Comparison of ENCODE assay signal across 21 cellular contexts in the genomic region with DNA sequence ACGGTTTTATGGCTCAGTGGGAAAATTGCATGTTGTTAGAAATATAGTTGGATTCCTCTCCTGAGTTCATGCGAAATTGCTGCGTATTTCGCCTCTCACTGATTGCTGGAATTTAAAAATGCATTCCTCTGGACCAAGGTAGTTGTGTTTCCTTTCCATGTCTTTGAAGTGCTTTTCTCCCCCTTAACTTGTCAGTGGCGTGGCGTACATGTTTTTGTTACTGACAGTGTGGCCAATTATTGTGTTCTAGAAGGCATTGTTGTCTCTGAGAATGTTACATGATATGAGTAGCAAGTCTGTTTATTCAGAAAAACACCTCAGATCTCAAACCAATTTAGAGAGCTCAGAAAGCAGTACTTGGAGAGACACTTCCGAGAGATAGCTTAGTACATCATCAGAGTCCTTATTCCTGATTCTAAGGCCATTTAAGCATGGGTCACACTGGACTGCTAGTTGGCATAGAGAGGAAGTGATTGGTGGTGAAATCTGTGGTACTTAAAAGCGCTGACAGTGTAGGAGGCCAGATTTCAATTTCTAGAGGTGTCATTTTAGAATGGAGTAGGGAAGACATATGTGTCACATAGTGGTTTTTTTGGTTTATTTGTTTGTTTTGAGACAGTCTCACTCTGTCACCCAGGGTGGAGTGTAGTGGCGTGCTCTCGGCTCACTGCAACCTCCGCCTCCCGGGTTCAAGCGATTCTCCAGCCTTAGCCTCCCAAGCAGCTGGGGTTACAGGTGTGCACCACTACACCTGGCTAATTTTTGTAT.
A peak's percentile ranks its signal among the peaks of the same experiment; 100 is the strongest.
DNase-seq lines count a peak whose midpoint lies in the region; ATAC-seq, FAIRE-seq and TF ChIP-seq lines count a peak whose summit lies in the region.
"Had no signal": no experiment of that assay in that cellular context is flagged by ENCODE, and none has a peak within 500 bp of the region (broad histone marks: within the 10 kb centered on the region; RNA-seq: fewer than 3 reads in every experiment).

No MANE protein-coding gene starts in this region.

- H3K4me3 Mint-ChIP-seq in mesothelial cell of epicardium = no peak overlapping the region
- H3K4me3 Mint-ChIP-seq: CD4-positive, alpha-beta T cell had no signal

- ATAC-seq in Right ventricle myocardium inferior (no peak), GM18517 (IDR thresholded peaks at IDR 0.05; ENCODE audit: unreplicated experiment) (no peak), HG03378 (IDR thresholded peaks at IDR 0.05; ENCODE audit: unreplicated experiment) (no peak)
- ATAC-seq: A549, Panc1 had no signal

- H3K9me3 Mint-ChIP-seq in mesothelial cell of epicardium = peaks cover 4% of the 10 kb centered on the region
- H3K9me3 Mint-ChIP-seq: CD4-positive, alpha-beta T cell had no signal

- TF ChIP-seq CTCF in left ventricle myocardium inferior (IDR thresholded peaks at IDR 0.05; ENCODE audit: borderline replicate concordance) (no peak), bronchial epithelial cell (IDR thresholded peaks at IDR 0.05; ENCODE audit: insufficient read depth, low read length, severe bottlenecking) (no peak), mesothelial cell of epicardium (IDR thresholded peaks at IDR 0.05; ENCODE audit: unreplicated experiment) (no peak)

- H3K36me3 Mint-ChIP-seq in mesothelial cell of epicardium = no peaks in the 10 kb centered on the region

- peak; percentile 50 for FAIRE-seq in bronchial epithelial cell (lab: Jason Lieb, UNC)
- FAIRE-seq: A549, D721Med had no signal

- H3K4me1 ChIP-seq in left ventricle myocardium inferior = peaks cover 100% of the 10 kb centered on the region
- H3K4me1 ChIP-seq: A549; BLaER1 treated with 17β-estradiol and CSF1 and Interleukin-3, amounts not matched to agents 10 nM and 100 nM had no signal

- H3K27ac ChIP-seq in left ventricle myocardium inferior (replicated peaks) = peak overlapping the region; percentile 57
- H3K27ac ChIP-seq: A549; BLaER1 treated with 17β-estradiol and CSF1 and Interleukin-3, amounts not matched to agents 10 nM and 100 nM; RWPE1; SK-N-MC had no signal

- H3K36me3 ChIP-seq in left ventricle myocardium inferior = no peaks in the 10 kb centered on the region
- no peaks in the 10 kb centered on the region for H3K36me3 ChIP-seq in bronchial epithelial cell (ENCODE audit: control insufficient read depth, insufficient read depth, low read length)
- H3K36me3 ChIP-seq: BLaER1 treated with 17β-estradiol and CSF1 and Interleukin-3, amounts not matched to agents 10 nM and 100 nM had no signal

- intact Hi-C loops in left ventricle myocardium inferior (cut with micrococcal nuclease) = no loop called here
- intact Hi-C loops in Right ventricle myocardium inferior (cut with DNase I) = no loop called here

- no peaks in the 10 kb centered on the region for H3K27me3 Mint-ChIP-seq in mesothelial cell of epicardium (ENCODE audit: low read depth)
- H3K27me3 Mint-ChIP-seq: CD4-positive, alpha-beta T cell had no signal

- peak overlapping the region; percentile 31 for H3K27ac Mint-ChIP-seq in mesothelial cell of epicardium
- H3K27ac Mint-ChIP-seq: CD4-positive, alpha-beta T cell had no signal

- H3K4me3 ChIP-seq in left ventricle myocardium inferior (no peak overlapping the region), bronchial epithelial cell (ENCODE audit: low read depth, low read length) (no peak overlapping the region)
- H3K4me3 ChIP-seq: A549; BLaER1 treated with 17β-estradiol and CSF1 and Interleukin-3, amounts not matched to agents 10 nM and 100 nM; SK-N-MC had no signal

- no peak for DNase-seq in left ventricle myocardium inferior
- no peak for DNase-seq in Right ventricle myocardium inferior (ENCODE audit: missing footprints)
- no peak for DNase-seq in bronchial epithelial cell (ENCODE audit: low read depth)
- no peak for DNase-seq in mesothelial cell of epicardium (ENCODE audit: low spot score in 2 of 2, unreplicated experiment in 2 of 2)
- DNase-seq in NCI-H82 (lab: John Stamatoyannopoulos, UW) = no peak
- DNase-seq: AML-193; CD4-positive, alpha-beta T cell; H7; KBM-7; NCI-H2029; NCI-H2227 treated with DMSO at 0.1 percent for 48 hours; NCI-H526 treated with DMSO at 0.1 percent for 48 hours; SIG-M5 had no signal

- peaks cover 22% of the 10 kb centered on the region for H3K4me1 Mint-ChIP-seq in mesothelial cell of epicardium

- no peaks in the 10 kb centered on the region for H3K27me3 ChIP-seq in left ventricle myocardium inferior (ENCODE audit: low read depth)
- no peaks in the 10 kb centered on the region for H3K27me3 ChIP-seq in bronchial epithelial cell (ENCODE audit: control insufficient read depth, insufficient read depth, low read length)
- H3K27me3 ChIP-seq: BLaER1 treated with 17β-estradiol and CSF1 and Interleukin-3, amounts not matched to agents 10 nM and 100 nM had no signal

- H3K9me3 ChIP-seq in left ventricle myocardium inferior (replicated peaks) = no peaks in the 10 kb centered on the region
- H3K9me3 ChIP-seq: A549; BLaER1 treated with 17β-estradiol and CSF1 and Interleukin-3, amounts not matched to agents 10 nM and 100 nM had no signal
